In genomic region chr17:38613981-38614779, GRCh38 we compare ENCODE assay signal across 1 cellular context.
TF ChIP-seq lines count a peak whose summit lies in the region.

No MANE protein-coding gene starts in this region.

TF ChIP-seq in HepG2, 621 proteins besides CTCF, POLR2A, EP300 and RAD21 (continued from another document and continues in another):
- TF ChIP-seq ZNF362 (CRISPR knock-in tag; IDR thresholded peaks at IDR 0.05; ENCODE audit: borderline replicate concordance) (peak; percentile 91), ZNF275 (CRISPR knock-in tag; IDR thresholded peaks at IDR 0.05; ENCODE audit: borderline replicate concordance) (peak; percentile 86; the same call in 1 of the 2 replicates), REST (IDR thresholded peaks at IDR 0.05; ENCODE audit: borderline replicate concordance in 1 of 2, low read depth in 1 of 2, low read length in 2 of 2) (peak in 1 of 2 experiments; percentile 79; a peak in 2 of 4 replicates), HBP1 (CRISPR knock-in tag; IDR thresholded peaks at IDR 0.05; ENCODE audit: low read depth) (peak; percentile 59; the same call in 1 of the 2 replicates), ZKSCAN8 (CRISPR knock-in tag; IDR thresholded peaks at IDR 0.05; ENCODE audit: borderline replicate concordance) (peak; percentile 94; the same call in 1 of the 2 replicates), ATF3 (CRISPR knock-in tag; IDR thresholded peaks at IDR 0.05) (peak; percentile 13; the same call in 1 of the 2 replicates), TRAFD1 (CRISPR knock-in tag; IDR thresholded peaks at IDR 0.05; ENCODE audit: borderline replicate concordance) (0 out of 2 replicates have a peak, but pooled peaks have one; percentile 64), SP4 (CRISPR knock-in tag; IDR thresholded peaks at IDR 0.05) (peak; percentile 74), ATRX (CRISPR knock-in tag; IDR thresholded peaks at IDR 0.05; ENCODE audit: borderline replicate concordance) (no peak), KDM6A (CRISPR knock-in tag; IDR thresholded peaks at IDR 0.05; ENCODE audit: low read depth) (peak; percentile 100), GATA4 (IDR thresholded peaks at IDR 0.05; ENCODE audit: borderline replicate concordance, low read depth) (peak; percentile 94), AHR (CRISPR knock-in tag; IDR thresholded peaks at IDR 0.05) (peak; percentile 93), TOPORS (CRISPR knock-in tag; IDR thresholded peaks at IDR 0.05) (peak; percentile 70; the same call in 1 of the 2 replicates), MLX (CRISPR knock-in tag; IDR thresholded peaks at IDR 0.05) (peak; percentile 96), LRRFIP1 (CRISPR knock-in tag; conservative IDR thresholded peaks at IDR 0.05) (no peak), KMT2A (CRISPR knock-in tag; IDR thresholded peaks at IDR 0.05) (peak; percentile 18; the same call in 1 of the 2 replicates), ZNF281 (CRISPR knock-in tag; IDR thresholded peaks at IDR 0.05; ENCODE audit: borderline replicate concordance) (peak; percentile 100), TFDP2 (CRISPR knock-in tag; IDR thresholded peaks at IDR 0.05) (peak; percentile 58; the same call in 1 of the 2 replicates), ZFP36L1 (CRISPR knock-in tag; IDR thresholded peaks at IDR 0.05) (no peak; the same call in 1 of the 2 replicates), ZGPAT (CRISPR knock-in tag; IDR thresholded peaks at IDR 0.05) (peak; percentile 93), ETV5 (CRISPR knock-in tag; IDR thresholded peaks at IDR 0.05; ENCODE audit: borderline replicate concordance) (peak; percentile 99), HOXA3 (CRISPR knock-in tag; IDR thresholded peaks at IDR 0.05) (peak; percentile 92), RBFOX2 (IDR thresholded peaks at IDR 0.05; ENCODE audit: low read depth, low read length) (peak; percentile 50; the same call in 1 of the 2 replicates), TAF15 (IDR thresholded peaks at IDR 0.05; ENCODE audit: low read depth, low read length, poor library complexity, severe bottlenecking) (no peak), IKZF4 (CRISPR knock-in tag; IDR thresholded peaks at IDR 0.05; ENCODE audit: borderline replicate concordance, low read depth, not compliant biosample characterization) (no peak), NCOA1 (CRISPR knock-in tag; IDR thresholded peaks at IDR 0.05) (0 out of 2 replicates have a peak, but pooled peaks have one; percentile 82), MTA3 (CRISPR knock-in tag; IDR thresholded peaks at IDR 0.05) (no peak), ZBTB20 (CRISPR knock-in tag; IDR thresholded peaks at IDR 0.05; ENCODE audit: borderline replicate concordance, low read depth) (peak; percentile 99), KDM1A (CRISPR knock-in tag; IDR thresholded peaks at IDR 0.05) (peak; percentile 82), MLLT10 (CRISPR knock-in tag; IDR thresholded peaks at IDR 0.05) (no peak), ZBTB33 (CRISPR knock-in tag; IDR thresholded peaks at IDR 0.05) (peak; percentile 74), ZNF160 (CRISPR knock-in tag; IDR thresholded peaks at IDR 0.05) (peak; percentile 29; the same call in 1 of the 2 replicates), BCL6 (CRISPR knock-in tag; IDR thresholded peaks at IDR 0.05) (peak; percentile 85), ZBTB21 (CRISPR knock-in tag; IDR thresholded peaks at IDR 0.05) (0 out of 2 replicates have a peak, but pooled peaks have one; percentile 28), ZNF20 (CRISPR knock-in tag; IDR thresholded peaks at IDR 0.05) (no peak; the same call in 1 of the 2 replicates), NR2F1 (CRISPR knock-in tag; IDR thresholded peaks at IDR 0.05) (peak; percentile 70 to 72)
